Comparison of ENCODE assay signal across 10 cellular contexts in genomic region chr22:37731804-37732471, GRCh38. TPM values are rescaled to one million over a fixed set of nuclear protein-coding genes. Genes with fewer than 3 reads are reported as not detected.
A peak's percentile ranks its signal among the peaks of the same experiment; 100 is the strongest.
DNase-seq lines count a peak whose midpoint lies in the region; ATAC-seq and TF ChIP-seq lines count a peak whose summit lies in the region.
"Had no signal": no experiment of that assay in that cellular context is flagged by ENCODE, and none has a peak within 500 bp of the region (broad histone marks: within the 10 kb centered on the region; RNA-seq: fewer than 3 reads in every experiment).

No MANE protein-coding gene starts in this region.

- H3K4me3 Mint-ChIP-seq in CD4-positive, alpha-beta T cell: no peak overlapping the region

- no peaks in the 10 kb centered on the region for H3K9me3 Mint-ChIP-seq in CD4-positive, alpha-beta T cell
- H3K9me3 Mint-ChIP-seq: activated T-helper 2 cell treated with anti-CD3 and anti-CD28 coated beads, Interferon-gamma antibody, Interleukin-2, Interleukin-4, amounts not matched to agents 10 μg/mL and 5 μg/mL and 100 μg/mL, durations not matched to agents 14 hours and 24 hours and 36 hours had no signal

- H3K4me1 ChIP-seq in cardiac muscle cell (ENCODE audit: low read depth): peaks cover 4% of the 10 kb centered on the region
- no peaks in the 10 kb centered on the region for H3K4me1 ChIP-seq in OCI-LY7 (ENCODE audit: insufficient read depth, low read length, poor library complexity, severe bottlenecking)
- no peaks in the 10 kb centered on the region for H3K4me1 ChIP-seq in foreskin keratinocyte
- peaks cover 16% of the 10 kb centered on the region for H3K4me1 ChIP-seq in vagina
- H3K4me1 ChIP-seq: prostate gland had no signal

- H3K36me3 Mint-ChIP-seq in CD4-positive, alpha-beta T cell (ENCODE audit: low read depth): no peaks in the 10 kb centered on the region

- H3K36me3 ChIP-seq in cardiac muscle cell (no peaks in the 10 kb centered on the region), OCI-LY7 (ENCODE audit: insufficient read depth, low read length) (no peaks in the 10 kb centered on the region), vagina (no peaks in the 10 kb centered on the region)
- H3K36me3 ChIP-seq: prostate gland had no signal

- H3K27me3 Mint-ChIP-seq in CD4-positive, alpha-beta T cell: no peaks in the 10 kb centered on the region

- H4K20me1 ChIP-seq in OCI-LY7 (ENCODE audit: insufficient read depth, low read length): no peaks in the 10 kb centered on the region

- intact Hi-C loops in cardiac septum (cut with DNase I): no loop called here
- intact Hi-C loops in OCI-LY7 (cut with micrococcal nuclease; ENCODE audit: unreplicated experiment): no loop called here
- intact Hi-C loops in vagina (cut with DNase I): no loop called here
- intact Hi-C loops in CD4-positive, alpha-beta T cell (cut with DNase I, micrococcal nuclease): no loop called here

- no peaks in the 10 kb centered on the region for H3K79me2 ChIP-seq in OCI-LY7 (ENCODE audit: insufficient read depth, low read depth, low read length)

- no peaks in the 10 kb centered on the region for H3K9me2 ChIP-seq in OCI-LY7 (ENCODE audit: insufficient read depth, low read length)

- H3K27ac ChIP-seq in cardiac muscle cell: no peak overlapping the region
- H3K27ac ChIP-seq in OCI-LY7 (ENCODE audit: low read depth, low read length, poor library complexity, severe bottlenecking): no peak overlapping the region
- no peak overlapping the region for H3K27ac ChIP-seq in foreskin keratinocyte
- peak overlapping the region; percentile 15 for H3K27ac ChIP-seq in vagina
- H3K27ac ChIP-seq in CD4-positive, alpha-beta T cell (ENCODE audit: low read depth, low read length): no peak overlapping the region
- H3K27ac ChIP-seq: prostate gland had no signal

- TF ChIP-seq POLR2A in vagina (IDR thresholded peaks at IDR 0.05): no peak

- ATAC-seq in foreskin keratinocyte (no peak), GM19035 (IDR thresholded peaks at IDR 0.05; ENCODE audit: unreplicated experiment) (no peak)
- ATAC-seq in CD4-positive, alpha-beta T cell (ENCODE audit: poor library complexity): no peak

- no peak overlapping the region for H3K4me2 ChIP-seq in OCI-LY7 (ENCODE audit: low read length)

- H3K4me3 ChIP-seq in cardiac muscle cell (no peak overlapping the region), OCI-LY7 (ENCODE audit: low read depth, low read length, poor library complexity, severe bottlenecking) (no peak overlapping the region), vagina (no peak overlapping the region)
- H3K4me3 ChIP-seq: prostate gland had no signal

- no peak for DNase-seq in cardiac muscle cell (ENCODE audit: low read depth in 1 of 2, low spot score in 1 of 2)
- no peak for DNase-seq in cardiac septum (ENCODE audit: low spot score)
- peak; percentile 31 for DNase-seq in OCI-LY7 (ENCODE audit: low spot score)
- DNase-seq in foreskin keratinocyte: no peak
- DNase-seq in vagina (ENCODE audit: extremely low spot score in 2 of 2): no peak
- DNase-seq in amniotic stem cell (lab: John Stamatoyannopoulos, UW): no peak
- no peak for DNase-seq in CD4-positive, alpha-beta T cell

- CTCF ChIA-PET in OCI-LY7 (lab: Charles Lee; ENCODE audit: unreplicated experiment): no interaction called here
- CTCF ChIA-PET in CD4-positive, alpha-beta T cell (lab: Charles Lee): no interaction called here

- H3K9me3 ChIP-seq in cardiac muscle cell (ENCODE audit: low read depth): no peaks in the 10 kb centered on the region
- no peaks in the 10 kb centered on the region for H3K9me3 ChIP-seq in OCI-LY7 (ENCODE audit: low read length)
- H3K9me3 ChIP-seq in vagina: no peaks in the 10 kb centered on the region
- H3K9me3 ChIP-seq in CD4-positive, alpha-beta T cell (ENCODE audit: control insufficient read depth, low read length): no peaks in the 10 kb centered on the region
- H3K9me3 ChIP-seq: prostate gland had no signal

- H3K27ac Mint-ChIP-seq in CD4-positive, alpha-beta T cell: no peak overlapping the region
- H3K27ac Mint-ChIP-seq: activated T-helper 2 cell treated with anti-CD3 and anti-CD28 coated beads, Interferon-gamma antibody, Interleukin-2, Interleukin-4, amounts not matched to agents 10 μg/mL and 5 μg/mL and 100 μg/mL, durations not matched to agents 14 hours and 24 hours and 36 hours had no signal

- no peaks in the 10 kb centered on the region for H3K27me3 ChIP-seq in cardiac muscle cell
- no peaks in the 10 kb centered on the region for H3K27me3 ChIP-seq in foreskin keratinocyte
- no peaks in the 10 kb centered on the region for H3K27me3 ChIP-seq in vagina
- H3K27me3 ChIP-seq in CD4-positive, alpha-beta T cell (ENCODE audit: control insufficient read depth, insufficient read depth, low read length): no peaks in the 10 kb centered on the region

- no peak overlapping the region for H2AFZ ChIP-seq in OCI-LY7 (ENCODE audit: low read length)

- no TSS peak for BruUV-seq in OCI-LY7 (replicated peaks; lab: Mats Ljungman, UMichigan)

- TF ChIP-seq CTCF in cardiac muscle cell (IDR thresholded peaks at IDR 0.05; ENCODE audit: low read depth, low read length) (peak; percentile 6), OCI-LY7 (conservative IDR thresholded peaks at IDR 0.05; ENCODE audit: low read length) (peak; percentile 42), foreskin keratinocyte (conservative IDR thresholded peaks at IDR 0.05) (peak; percentile 14), vagina (IDR thresholded peaks at IDR 0.05) (no peak)
- no peak for TF ChIP-seq CTCF in CD4-positive, alpha-beta T cell (IDR thresholded peaks at IDR 0.05)

- H3K4me1 Mint-ChIP-seq in CD4-positive, alpha-beta T cell (ENCODE audit: low read depth): no peaks in the 10 kb centered on the region

- POLR2A ChIA-PET in OCI-LY7 (lab: Charles Lee): no interaction called here
- POLR2A ChIA-PET in CD4-positive, alpha-beta T cell (lab: Charles Lee): no interaction called here

RNA-seq across cellular contexts. Expression of gene TRIOBP, which starts 35.1 kb away (rescaled TPM):
- total RNA-seq in cardiac muscle cell (160 and 202 TPM in 2 replicates), cardiac septum (115 TPM), OCI-LY7 (2022) (30.6 and 31.1 TPM in 2 replicates), foreskin keratinocyte (35.1 and 36.7 TPM in 2 replicates), vagina (108 TPM)
- polyA plus RNA-seq in cardiac muscle cell (150 and 191 TPM in 2 replicates), foreskin keratinocyte (23.6 and 26.8 TPM in 2 replicates)
- 24.4 and 31.6 TPM in 2 replicates for total RNA-seq in OCI-LY7 (2014; rRNA removed; shearing (Covaris generic))
- 10 to 100 TPM in 1 of 2 experiments, 1 to 10 TPM in 1; 9.0 to 10.1 TPM for total RNA-seq in CD4-positive, alpha-beta T cell

RNA-seq across cellular contexts. Expression of gene NOL12, which starts 45.8 kb away (rescaled TPM):
- total RNA-seq in cardiac muscle cell (36.0 and 38.3 TPM in 2 replicates), cardiac septum (15.2 TPM), OCI-LY7 (2022) (58.6 and 62.3 TPM in 2 replicates), foreskin keratinocyte (31.1 and 33.2 TPM in 2 replicates), vagina (28.2 TPM)
- polyA plus RNA-seq in cardiac muscle cell (21.9 and 34.2 TPM in 2 replicates), foreskin keratinocyte (44.9 and 46.9 TPM in 2 replicates)
- 64.6 and 79.0 TPM in 2 replicates for total RNA-seq in OCI-LY7 (2014; rRNA removed; shearing (Covaris generic))
- 10 to 100 TPM; 24.3 to 26.2 TPM for total RNA-seq in CD4-positive, alpha-beta T cell

RNA-seq across cellular contexts. Expression of gene LGALS1, which starts 56.5 kb away (rescaled TPM):
- total RNA-seq in cardiac muscle cell: 6.6 and 24.5 TPM in 2 replicates
- polyA plus RNA-seq in cardiac muscle cell: 8.1 and 37.3 TPM in 2 replicates
- total RNA-seq in cardiac septum: 1,015 TPM
- 85.8 and 93.1 TPM in 2 replicates for total RNA-seq in OCI-LY7 (2014; rRNA removed; shearing (Covaris generic))
- 57.2 and 57.3 TPM in 2 replicates for total RNA-seq in OCI-LY7 (2022)
- 2,399 and 2,773 TPM in 2 replicates for total RNA-seq in foreskin keratinocyte
- 3,861 and 5,401 TPM in 2 replicates for polyA plus RNA-seq in foreskin keratinocyte
- total RNA-seq in vagina: 1,638 TPM
- 10 to 100 TPM; 85.1 to 93.7 TPM for total RNA-seq in CD4-positive, alpha-beta T cell

Comparison
In these comparisons a context has a peak if more than half of its experiments do, and no peak if none do; other contexts are left out.
1. RNA of gene LGALS1, which starts 56.5 kb away (total RNA-seq): 2,399 to 2,773 TPM in foreskin keratinocyte, 1,638 TPM in vagina (single experiment) and 1,015 TPM in cardiac septum (single experiment); 85.1 to 93.7 TPM in CD4-positive, alpha-beta T cell, 57.2 to 93.1 TPM in OCI-LY7 and 6.6 to 24.5 TPM in cardiac muscle cell; every median in the first group is over 10 times any median in the second.
2. CTCF ChIP-seq: peak in cardiac muscle cell (single experiment), OCI-LY7 (single experiment) and foreskin keratinocyte (single experiment); none in vagina (0 of 3) and CD4-positive, alpha-beta T cell (single experiment).